16 cellular contexts compared by ENCODE assay signal in the genomic region with DNA sequence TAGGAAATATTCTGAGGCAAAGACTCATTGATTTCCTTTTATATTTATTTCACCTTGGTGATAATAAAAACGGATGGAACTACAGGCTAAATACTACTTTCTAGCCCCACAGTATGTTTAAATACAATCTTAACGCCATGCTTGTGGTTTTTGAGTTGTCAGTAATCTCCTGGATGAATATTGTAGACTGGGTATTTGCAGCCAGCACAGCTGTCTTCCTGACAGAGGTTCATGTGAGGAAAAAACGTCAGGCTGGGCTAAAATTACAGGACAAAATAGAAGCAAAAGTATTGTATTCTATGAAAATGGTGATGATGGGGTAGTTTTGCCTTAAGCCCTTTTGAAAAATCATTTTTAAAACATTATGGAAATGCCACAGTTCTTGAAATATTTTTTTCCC.
A peak's percentile ranks its signal among the peaks of the same experiment; 100 is the strongest.
DNase-seq lines count a peak whose midpoint lies in the region; FAIRE-seq and TF ChIP-seq lines count a peak whose summit lies in the region.
"Had no signal": no experiment of that assay in that cellular context is flagged by ENCODE, and none has a peak within 500 bp of the region (broad histone marks: within the 10 kb centered on the region; RNA-seq: fewer than 3 reads in every experiment).

No MANE protein-coding gene starts in this region.

- H3K79me2 ChIP-seq in astrocyte (ENCODE audit: insufficient read depth, low read length): no peaks in the 10 kb centered on the region
- no peaks in the 10 kb centered on the region for H3K79me2 ChIP-seq in smooth muscle cell (ENCODE audit: low read depth)

- peaks cover 5% of the 10 kb centered on the region for H3K36me3 Mint-ChIP-seq in astrocyte (ENCODE audit: low read depth, unreplicated experiment)

- H3K36me3 ChIP-seq in astrocyte (ENCODE audit: insufficient read depth, low read length): no peaks in the 10 kb centered on the region
- no peaks in the 10 kb centered on the region for H3K36me3 ChIP-seq in smooth muscle cell (ENCODE audit: low read depth)
- H3K36me3 ChIP-seq: BLaER1, HAP-1 had no signal

- no peak overlapping the region for H3K4me3 ChIP-seq in astrocyte (ENCODE audit: insufficient read depth, low read depth, low read length)
- H3K4me3 ChIP-seq in smooth muscle cell: no peak overlapping the region
- H3K4me3 ChIP-seq: BLaER1, GM23248, HAP-1 had no signal

- no peaks in the 10 kb centered on the region for H3K27me3 ChIP-seq in astrocyte (ENCODE audit: insufficient read depth, low read length)
- no peaks in the 10 kb centered on the region for H3K27me3 ChIP-seq in smooth muscle cell (ENCODE audit: low read depth)
- H3K27me3 ChIP-seq: BLaER1 had no signal

- peak; percentile 46 for DNase-seq in NCI-H2171 treated with DMSO at 0.1 percent for 48 hours (lab: John Stamatoyannopoulos, UW)
- DNase-seq in NCI-H2171 (lab: John Stamatoyannopoulos, UW): no peak
- DNase-seq in astrocyte (ENCODE audit: low read depth): peak; percentile 26
- peak; percentile 71 for DNase-seq in myocyte (ENCODE audit: low read depth)
- no peak for DNase-seq in smooth muscle cell (lab: John Stamatoyannopoulos, UW; ENCODE audit: unreplicated experiment)
- no peak for DNase-seq in NOMO-1 (lab: John Stamatoyannopoulos, UW; ENCODE audit: unreplicated experiment in 2 of 2)
- DNase-seq in NCI-H345 treated with DMSO at 0.1 percent for 48 hours (lab: John Stamatoyannopoulos, UW; ENCODE audit: unreplicated experiment): no peak
- DNase-seq in NCI-H2227 (lab: John Stamatoyannopoulos, UW; ENCODE audit: unreplicated experiment): no peak
- DNase-seq: AML-193; Caco-2; CD8-positive, alpha-beta memory T cell; DMS53; GM23248 had no signal

- no peak overlapping the region for H3K27ac ChIP-seq in astrocyte (ENCODE audit: low read depth, low read length)
- H3K27ac ChIP-seq in smooth muscle cell (ENCODE audit: low read depth): peak overlapping the region; percentile 16
- H3K27ac ChIP-seq: 22Rv1, BLaER1, GM23248 had no signal

- no peak for FAIRE-seq in astrocyte (lab: Jason Lieb, UNC)

- no peaks in the 10 kb centered on the region for H3K27me3 Mint-ChIP-seq in astrocyte (ENCODE audit: low read depth, unreplicated experiment)
- H3K27me3 Mint-ChIP-seq: CD8-positive, alpha-beta memory T cell had no signal

- H3K9ac ChIP-seq in astrocyte (ENCODE audit: low read length): no peak overlapping the region
- H3K9ac ChIP-seq in smooth muscle cell (ENCODE audit: low read depth): no peak overlapping the region
- H3K9ac ChIP-seq: BLaER1, GM23248 had no signal

- no peak overlapping the region for H3K4me3 Mint-ChIP-seq in astrocyte (ENCODE audit: unreplicated experiment)
- H3K4me3 Mint-ChIP-seq: CD8-positive, alpha-beta memory T cell had no signal

- H4K20me1 ChIP-seq in astrocyte (ENCODE audit: insufficient read depth, low read length): no peaks in the 10 kb centered on the region
- peaks cover 6% of the 10 kb centered on the region for H4K20me1 ChIP-seq in smooth muscle cell (ENCODE audit: low read depth)
- H4K20me1 ChIP-seq: BLaER1 had no signal

- H3K27ac Mint-ChIP-seq in astrocyte (ENCODE audit: unreplicated experiment): no peak overlapping the region
- H3K27ac Mint-ChIP-seq: CD8-positive, alpha-beta memory T cell had no signal

- H3K9me3 ChIP-seq in astrocyte (ENCODE audit: insufficient read depth, low read depth, low read length) (no peaks in the 10 kb centered on the region), smooth muscle cell (replicated peaks; ENCODE audit: low read depth) (peaks cover 3% of the 10 kb centered on the region)
- H3K9me3 ChIP-seq: Caco-2, HAP-1 had no signal

- TF ChIP-seq CTCF in astrocyte (IDR thresholded peaks at IDR 0.05; ENCODE audit: insufficient read depth, low read depth, low read length) (no peak), smooth muscle cell (IDR thresholded peaks at IDR 0.05; ENCODE audit: borderline replicate concordance, insufficient read depth, poor library complexity, severe bottlenecking) (no peak)

- peaks cover 9% of the 10 kb centered on the region for H3K4me1 Mint-ChIP-seq in astrocyte (ENCODE audit: low read depth, unreplicated experiment)

- H3K4me2 ChIP-seq in astrocyte (ENCODE audit: low read length): no peak overlapping the region
- peak overlapping the region; percentile 53 for H3K4me2 ChIP-seq in smooth muscle cell
- H3K4me2 ChIP-seq: BLaER1 had no signal

- no peaks in the 10 kb centered on the region for H3K4me1 ChIP-seq in astrocyte (ENCODE audit: insufficient read depth, low read length)
- no peaks in the 10 kb centered on the region for H3K4me1 ChIP-seq in smooth muscle cell (ENCODE audit: low read depth)
- H3K4me1 ChIP-seq: BLaER1, Caco-2, HAP-1 had no signal

- H3K9me3 Mint-ChIP-seq in astrocyte (ENCODE audit: unreplicated experiment): peaks cover 4% of the 10 kb centered on the region

- no peak overlapping the region for H2AFZ ChIP-seq in astrocyte (ENCODE audit: low read depth, low read length)
- no peak overlapping the region for H2AFZ ChIP-seq in smooth muscle cell (ENCODE audit: low read depth)
- H2AFZ ChIP-seq: GM23248 had no signal

- 36% methylated on average over 3 of the region's 3 CpGs for WGBS in smooth muscle cell (ENCODE audit: low lambda C conversion rate)

- no peaks in the 10 kb centered on the region for H3F3A ChIP-seq in smooth muscle cell (ENCODE audit: low read depth)

Comparison
In these comparisons a context has a peak if more than half of its experiments do, and no peak if none do; other contexts are left out.
1. DNase-seq: peak in NCI-H2171 treated with DMSO at 0.1 percent for 48 hours (single experiment), astrocyte (single experiment) and myocyte (single experiment); none in NCI-H2171 (single experiment), smooth muscle cell (single experiment), NOMO-1 (0 of 2), NCI-H345 treated with DMSO at 0.1 percent for 48 hours (single experiment) and NCI-H2227 (single experiment).